Comparison of ENCODE assay signal across 28 cellular contexts in the genomic region with DNA sequence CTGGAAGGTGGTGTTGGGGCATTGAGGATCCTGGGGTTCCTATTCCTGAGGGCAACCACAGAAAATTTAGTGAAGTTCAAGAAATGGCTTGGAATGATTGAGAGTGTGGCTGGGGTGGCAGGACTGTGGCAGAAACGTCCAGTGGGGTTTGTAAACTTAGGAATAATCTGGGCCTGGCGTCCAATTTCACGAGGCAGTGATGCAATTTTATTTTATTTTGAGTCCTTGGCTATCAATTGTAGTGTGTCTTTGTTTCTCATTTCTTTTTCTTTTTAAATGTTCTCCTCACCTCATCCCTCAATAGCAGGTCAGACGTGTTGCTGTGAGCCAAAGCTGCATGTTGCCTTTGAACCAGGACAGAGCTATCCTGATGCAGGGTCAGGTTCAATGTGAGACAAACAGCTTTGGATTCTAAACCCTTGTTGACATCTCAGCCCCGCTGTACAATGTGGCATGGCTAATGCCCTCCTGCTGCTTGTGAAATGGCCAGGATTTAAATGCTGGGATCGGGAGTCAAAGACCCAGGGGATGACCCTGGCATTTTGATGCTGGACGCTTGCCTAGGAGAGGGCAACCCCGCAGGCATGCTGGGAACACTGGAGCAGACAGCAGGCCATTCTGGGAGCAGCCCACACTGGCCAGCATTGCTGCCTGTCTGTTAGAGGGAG.
DNase-seq lines count a peak whose midpoint lies in the region; ATAC-seq and TF ChIP-seq lines count a peak whose summit lies in the region.
"Had no signal": no experiment of that assay in that cellular context is flagged by ENCODE, and none has a peak within 500 bp of the region (broad histone marks: within the 10 kb centered on the region; RNA-seq: fewer than 3 reads in every experiment).

No MANE protein-coding gene starts in this region.

- H3K4me3 Mint-ChIP-seq in activated B cell treated with CpG ODN at 0.5 μM for 24 hours, result no peak overlapping the region
- H3K4me3 Mint-ChIP-seq: activated CD8-positive, alpha-beta memory T cell treated with anti-CD3 and anti-CD28 coated beads, Interleukin-2, amount 10 ng/mL, durations not matched to agents 7 days and 5 days; activated naive CD8-positive, alpha-beta T cell treated with anti-CD3 and anti-CD28 coated beads, Interleukin-2, amount 50 U/mL, for 24 hours; naive thymus-derived CD4-positive, alpha-beta T cell; stimulated activated naive B cell treated with anti-CD40 and anti-IgM and Interleukin-4, amounts not matched to agents 10 μg/mL and 1 μg/mL and 100 μg/mL, for 72 hours; WTC11 had no signal

- no peaks in the 10 kb centered on the region for H3K4me1 Mint-ChIP-seq in activated B cell treated with CpG ODN at 0.5 μM for 24 hours
- H3K4me1 Mint-ChIP-seq: activated CD8-positive, alpha-beta memory T cell treated with anti-CD3 and anti-CD28 coated beads, Interleukin-2, amount 10 ng/mL, durations not matched to agents 7 days and 5 days; activated naive CD8-positive, alpha-beta T cell treated with anti-CD3 and anti-CD28 coated beads, Interleukin-2, amount 50 U/mL, for 24 hours; naive thymus-derived CD4-positive, alpha-beta T cell; stimulated activated naive B cell treated with anti-CD40 and anti-IgM and Interleukin-4, amounts not matched to agents 10 μg/mL and 1 μg/mL and 100 μg/mL, for 72 hours had no signal

- H3K4me1 ChIP-seq in cardiac muscle cell (ENCODE audit: low read depth), result peaks cover 28% of the 10 kb centered on the region
- H3K4me1 ChIP-seq in right lobe of liver, result peaks cover 0 to 22% (median 0%) of the 10 kb centered on the region in 4 donors
- H3K4me1 ChIP-seq: BLaER1, suprapubic skin had no signal

- no peak for DNase-seq in activated B cell treated with CpG ODN at 0.5 μM for 24 hours
- no peak for DNase-seq in cardiac muscle cell (ENCODE audit: low read depth in 1 of 2, low spot score in 1 of 2)
- peak; percentile 73 to 90 (median 90) for DNase-seq in right lobe of liver
- DNase-seq in sciatic nerve (ENCODE audit: low spot score), result no peak
- DNase-seq in COR-L47 (lab: John Stamatoyannopoulos, UW), result no peak
- DNase-seq in T-helper 2 cell, result no peak
- DNase-seq: activated CD4-positive, alpha-beta T cell treated with anti-CD3 and anti-CD28 coated beads, Interleukin-2, amount 50 U/mL, for 1 hour; activated CD8-positive, alpha-beta memory T cell treated with anti-CD3 and anti-CD28 coated beads, Interleukin-2, amount 10 ng/mL, durations not matched to agents 7 days and 5 days; activated naive CD8-positive, alpha-beta T cell treated with anti-CD3 and anti-CD28 coated beads, Interleukin-2, amount 50 U/mL, for 24 hours; activated T-cell treated with anti-CD3 and anti-CD28 coated beads, Interleukin-2, amount 50 U/mL, for 48 hours; DMS79; effector CD4-positive, alpha-beta T cell; mesendoderm; naive thymus-derived CD4-positive, alpha-beta T cell; NCI-H1092; NCI-H187 treated with DMSO at 0.1 percent for 48 hours; NCI-H524; NK-92 treated with Interleukin-12 subunit alpha and Interleukin-12 subunit beta, amount 100 ng/mL, for 24 hours; ovary; PC-9; SHP77; stimulated activated naive B cell treated with anti-CD40 and anti-IgM and Interleukin-4, amounts not matched to agents 10 μg/mL and 1 μg/mL and 100 μg/mL, for 72 hours had no signal

- POLR2A ChIA-PET in activated B cell treated with CpG ODN at 0.5 μM for 24 hours (lab: Charles Lee), result interaction anchor here (0.7 kb wide), 1 partner anchor 256 kb away, joined by 3 read pairs; no protein-coding TSS in a partner anchor

- H3K36me3 ChIP-seq in cardiac muscle cell (no peaks in the 10 kb centered on the region), right lobe of liver (no peaks in the 10 kb centered on the region)
- H3K36me3 ChIP-seq: BLaER1, ovary, suprapubic skin had no signal

- H3K9me3 ChIP-seq in cardiac muscle cell (ENCODE audit: low read depth), result no peaks in the 10 kb centered on the region
- no peaks in the 10 kb centered on the region for H3K9me3 ChIP-seq in right lobe of liver
- H3K9me3 ChIP-seq: BLaER1, ovary, suprapubic skin had no signal

- no peak for TF ChIP-seq POLR2A in right lobe of liver (IDR thresholded peaks at IDR 0.05)

- H3K27me3 Mint-ChIP-seq in activated B cell treated with CpG ODN at 0.5 μM for 24 hours, result peaks cover 17% of the 10 kb centered on the region

- WGBS in right lobe of liver (ENCODE audit: insufficient coverage, low coverage, low lambda C conversion rate, missing lambda C conversion rate), result 34% methylated on average over 8 of the region's 8 CpGs

- H3K27me3 ChIP-seq in cardiac muscle cell (no peaks in the 10 kb centered on the region), right lobe of liver (no peaks in the 10 kb centered on the region)
- H3K27me3 ChIP-seq: BLaER1, ovary, suprapubic skin had no signal

- ATAC-seq in activated B cell treated with CpG ODN at 0.5 μM for 24 hours (ENCODE audit: low read depth), result no peak
- peak; percentile 91 to 95 (median 93) for ATAC-seq in right lobe of liver
- ATAC-seq in sciatic nerve, result peak; percentile 74
- ATAC-seq in GM21528 (IDR thresholded peaks at IDR 0.05; ENCODE audit: low FRiP score, unreplicated experiment), result no peak
- ATAC-seq in SK-N-SH treated with all-trans-retinoic acid at 6 μM for 48 hours, result no peak
- ATAC-seq: activated CD8-positive, alpha-beta memory T cell treated with anti-CD3 and anti-CD28 coated beads, Interleukin-2, amount 10 ng/mL, durations not matched to agents 7 days and 5 days; activated naive CD8-positive, alpha-beta T cell treated with anti-CD3 and anti-CD28 coated beads, Interleukin-2, amount 50 U/mL, for 24 hours; naive thymus-derived CD4-positive, alpha-beta T cell; stimulated activated naive B cell treated with anti-CD40 and anti-IgM and Interleukin-4, amounts not matched to agents 10 μg/mL and 1 μg/mL and 100 μg/mL, for 72 hours; WTC11 had no signal

- CTCF ChIA-PET in activated B cell treated with CpG ODN at 0.5 μM for 24 hours (lab: Charles Lee), result no interaction called here

- intact Hi-C loops in activated B cell treated with CpG ODN at 0.5 μM for 24 hours (cut with micrococcal nuclease), result no loop called here
- intact Hi-C loops in right lobe of liver (cut with DNase I), result no loop called here
- intact Hi-C loops in sciatic nerve (cut with DNase I), result no loop called here

- H3K9me3 Mint-ChIP-seq in activated B cell treated with CpG ODN at 0.5 μM for 24 hours, result peaks cover 2% of the 10 kb centered on the region
- H3K9me3 Mint-ChIP-seq: activated naive CD8-positive, alpha-beta T cell treated with anti-CD3 and anti-CD28 coated beads, Interleukin-2, amount 50 U/mL, for 24 hours; stimulated activated naive B cell treated with anti-CD40 and anti-IgM and Interleukin-4, amounts not matched to agents 10 μg/mL and 1 μg/mL and 100 μg/mL, for 72 hours; WTC11 had no signal

- H3K36me3 Mint-ChIP-seq in activated B cell treated with CpG ODN at 0.5 μM for 24 hours (ENCODE audit: low read depth), result no peaks in the 10 kb centered on the region
- H3K36me3 Mint-ChIP-seq: activated CD8-positive, alpha-beta memory T cell treated with anti-CD3 and anti-CD28 coated beads, Interleukin-2, amount 10 ng/mL, durations not matched to agents 7 days and 5 days; stimulated activated naive B cell treated with anti-CD40 and anti-IgM and Interleukin-4, amounts not matched to agents 10 μg/mL and 1 μg/mL and 100 μg/mL, for 72 hours; WTC11 had no signal

- peak overlapping the region; percentile 31 for H3K27ac ChIP-seq in cardiac muscle cell
- peak overlapping the region in 1 of 3 donors; percentile 60 for H3K27ac ChIP-seq in right lobe of liver
- H3K27ac ChIP-seq: BLaER1, epithelial cell of prostate, ovary, PC-9, suprapubic skin had no signal

- H3K27ac Mint-ChIP-seq in activated B cell treated with CpG ODN at 0.5 μM for 24 hours, result peak overlapping the region; percentile 2
- H3K27ac Mint-ChIP-seq: activated CD8-positive, alpha-beta memory T cell treated with anti-CD3 and anti-CD28 coated beads, Interleukin-2, amount 10 ng/mL, durations not matched to agents 7 days and 5 days; activated naive CD8-positive, alpha-beta T cell treated with anti-CD3 and anti-CD28 coated beads, Interleukin-2, amount 50 U/mL, for 24 hours; stimulated activated naive B cell treated with anti-CD40 and anti-IgM and Interleukin-4, amounts not matched to agents 10 μg/mL and 1 μg/mL and 100 μg/mL, for 72 hours; WTC11 had no signal

- no peak for TF ChIP-seq CTCF in activated B cell treated with CpG ODN at 0.5 μM for 24 hours (IDR thresholded peaks at IDR 0.05)
- no peak for TF ChIP-seq CTCF in cardiac muscle cell (IDR thresholded peaks at IDR 0.05; ENCODE audit: low read depth, low read length)
- no peak for TF ChIP-seq CTCF in right lobe of liver (IDR thresholded peaks at IDR 0.05)

- no peak overlapping the region for H3K4me3 ChIP-seq in cardiac muscle cell
- H3K4me3 ChIP-seq in right lobe of liver, result no peak overlapping the region
- H3K4me3 ChIP-seq: BLaER1, ovary, PC-9, suprapubic skin had no signal

TF ChIP-seq in SK-N-SH treated with all-trans-retinoic acid at 6 μM for 48 hours, 23 proteins besides CTCF, POLR2A, EP300 and RAD21 (continues in another document):
- TF ChIP-seq TCF4 (CRISPR knock-in tag; IDR thresholded peaks at IDR 0.05; ENCODE audit: borderline replicate concordance), result no peak
- no peak for TF ChIP-seq PPARA (CRISPR knock-in tag; IDR thresholded peaks at IDR 0.05; ENCODE audit: borderline replicate concordance)
- no peak for TF ChIP-seq GLIS3 (CRISPR knock-in tag; IDR thresholded peaks at IDR 0.05)
- TF ChIP-seq ARNTL (CRISPR knock-in tag; IDR thresholded peaks at IDR 0.05; ENCODE audit: borderline replicate concordance, low read depth), result no peak
- TF ChIP-seq PATZ1 (CRISPR knock-in tag; IDR thresholded peaks at IDR 0.05; ENCODE audit: borderline replicate concordance), result no peak

Comparison
In these comparisons a context has a peak if more than half of its experiments do, and no peak if none do; other contexts are left out.
1. ATAC-seq: peak in right lobe of liver (4 of 4) and sciatic nerve (single experiment); none in activated B cell treated with CpG ODN at 0.5 μM for 24 hours (single experiment), GM21528 (single experiment) and SK-N-SH treated with all-trans-retinoic acid at 6 μM for 48 hours (single experiment).
2. DNase-seq: peak in right lobe of liver (3 of 3); none in activated B cell treated with CpG ODN at 0.5 μM for 24 hours (single experiment), cardiac muscle cell (0 of 2), sciatic nerve (single experiment), COR-L47 (single experiment) and T-helper 2 cell (0 of 5).